ENCODE assay signal across 22 cellular contexts in the genomic region with DNA sequence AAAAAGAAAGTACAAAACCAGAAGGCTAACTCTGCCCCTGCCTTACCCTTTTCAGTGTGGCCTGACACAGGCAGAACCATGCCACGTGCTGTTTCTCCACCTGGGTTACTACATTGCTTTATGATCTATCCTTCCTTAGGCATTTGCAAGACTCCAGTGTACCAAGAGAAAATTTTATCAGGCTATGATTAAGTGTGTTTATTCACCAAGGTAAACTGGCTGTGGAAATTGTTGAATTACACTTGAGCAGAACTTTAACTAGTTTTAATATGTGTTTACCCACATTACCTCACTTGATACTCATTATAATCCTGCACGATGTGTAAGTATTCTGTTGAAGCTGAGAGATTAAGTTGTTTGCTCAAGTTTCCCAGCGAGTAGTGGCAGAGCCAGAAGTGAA.
"Had no signal": no experiment of that assay in that cellular context is flagged by ENCODE, and none has a peak within 500 bp of the region (broad histone marks: within the 10 kb centered on the region; RNA-seq: fewer than 3 reads in every experiment).

No MANE protein-coding gene starts in this region.

- H3K9me3 ChIP-seq: psoas muscle, suprapubic skin, vagina had no signal

- H3K27me3 ChIP-seq: suprapubic skin, vagina had no signal

- DNase-seq: activated CD4-positive, alpha-beta T cell treated with anti-CD3 and anti-CD28 coated beads for 4 hours; activated CD4-positive, alpha-beta T cell treated with anti-CD3 and anti-CD28 coated beads, Interleukin-2, amount 50 U/mL, for 48 hours; activated CD4-positive, CD25-positive, alpha-beta regulatory T cell; activated naive CD4-positive, alpha-beta T cell treated with anti-CD3 and anti-CD28 coated beads for 36 hours; activated T-cell treated with anti-CD3 and anti-CD28 coated beads, Interleukin-2, amount 50 U/mL, for 48 hours; anterior cingulate cortex; caudate nucleus; effector CD4-positive, alpha-beta T cell; glutamatergic neuron; hippocampal formation; psoas muscle; right cardiac atrium; stimulated activated CD4-positive, alpha-beta T cell treated with anti-CD3 and anti-CD28 coated beads, Interleukin-1b, Interleukin-23, amount 100 ng/mL, for 48 hours; stimulated activated naive CD8-positive, alpha-beta T cell treated with anti-CD3 and anti-CD28 coated beads, Interleukin-15, amount 100 ng/mL, for 72 hours; trophoblast cell had no signal

- ATAC-seq: natural killer cell treated with Interleukin-12 subunit alpha and Interleukin-12 subunit beta and Interleukin-15 and Interleukin-18, amount 100 ng/mL, for 72 hours; psoas muscle; right cardiac atrium; stimulated activated effector memory CD8-positive, alpha-beta T cell treated with anti-CD3 and anti-CD28 coated beads, Interleukin-12 subunit alpha, Interleukin-12 subunit beta, amount 100 ng/mL, for 72 hours; stimulated activated naive CD8-positive, alpha-beta T cell treated with anti-CD3 and anti-CD28 coated beads, Interleukin-15, amount 100 ng/mL, for 72 hours had no signal

- H3K4me3 ChIP-seq: psoas muscle, suprapubic skin, vagina had no signal

- FAIRE-seq: endometrium, frontal cortex, islet of Langerhans had no signal

- H3K27ac ChIP-seq: psoas muscle, suprapubic skin, vagina had no signal

- H3K4me1 ChIP-seq: psoas muscle, suprapubic skin, vagina had no signal

- H3K36me3 ChIP-seq: suprapubic skin, vagina had no signal
